1 cellular context compared by ENCODE assay signal in the genomic region with DNA sequence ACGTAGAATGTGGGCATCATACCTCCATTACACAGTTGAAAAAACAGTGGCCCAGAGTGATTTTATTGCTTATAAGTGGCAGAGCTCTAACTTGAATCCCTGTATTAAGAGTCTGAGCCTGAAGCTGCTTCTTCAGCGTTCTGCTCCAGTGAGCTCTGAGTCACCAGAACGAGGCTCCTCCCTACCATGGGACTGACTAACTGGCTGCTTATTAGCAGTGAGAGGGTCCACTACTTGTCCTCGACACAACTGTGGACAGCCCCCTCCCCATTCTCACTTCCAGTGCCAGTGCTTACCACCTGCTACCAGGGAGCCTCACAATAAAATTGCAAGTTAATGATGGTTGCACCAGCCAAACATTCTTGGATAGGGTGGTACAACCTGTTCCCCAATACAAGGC.
TF ChIP-seq lines count a peak whose summit lies in the region.

No MANE protein-coding gene starts in this region.

TF ChIP-seq in HepG2, 621 proteins besides CTCF, POLR2A, EP300 and RAD21 (continued from another document):
- TF ChIP-seq, protein P1, sequence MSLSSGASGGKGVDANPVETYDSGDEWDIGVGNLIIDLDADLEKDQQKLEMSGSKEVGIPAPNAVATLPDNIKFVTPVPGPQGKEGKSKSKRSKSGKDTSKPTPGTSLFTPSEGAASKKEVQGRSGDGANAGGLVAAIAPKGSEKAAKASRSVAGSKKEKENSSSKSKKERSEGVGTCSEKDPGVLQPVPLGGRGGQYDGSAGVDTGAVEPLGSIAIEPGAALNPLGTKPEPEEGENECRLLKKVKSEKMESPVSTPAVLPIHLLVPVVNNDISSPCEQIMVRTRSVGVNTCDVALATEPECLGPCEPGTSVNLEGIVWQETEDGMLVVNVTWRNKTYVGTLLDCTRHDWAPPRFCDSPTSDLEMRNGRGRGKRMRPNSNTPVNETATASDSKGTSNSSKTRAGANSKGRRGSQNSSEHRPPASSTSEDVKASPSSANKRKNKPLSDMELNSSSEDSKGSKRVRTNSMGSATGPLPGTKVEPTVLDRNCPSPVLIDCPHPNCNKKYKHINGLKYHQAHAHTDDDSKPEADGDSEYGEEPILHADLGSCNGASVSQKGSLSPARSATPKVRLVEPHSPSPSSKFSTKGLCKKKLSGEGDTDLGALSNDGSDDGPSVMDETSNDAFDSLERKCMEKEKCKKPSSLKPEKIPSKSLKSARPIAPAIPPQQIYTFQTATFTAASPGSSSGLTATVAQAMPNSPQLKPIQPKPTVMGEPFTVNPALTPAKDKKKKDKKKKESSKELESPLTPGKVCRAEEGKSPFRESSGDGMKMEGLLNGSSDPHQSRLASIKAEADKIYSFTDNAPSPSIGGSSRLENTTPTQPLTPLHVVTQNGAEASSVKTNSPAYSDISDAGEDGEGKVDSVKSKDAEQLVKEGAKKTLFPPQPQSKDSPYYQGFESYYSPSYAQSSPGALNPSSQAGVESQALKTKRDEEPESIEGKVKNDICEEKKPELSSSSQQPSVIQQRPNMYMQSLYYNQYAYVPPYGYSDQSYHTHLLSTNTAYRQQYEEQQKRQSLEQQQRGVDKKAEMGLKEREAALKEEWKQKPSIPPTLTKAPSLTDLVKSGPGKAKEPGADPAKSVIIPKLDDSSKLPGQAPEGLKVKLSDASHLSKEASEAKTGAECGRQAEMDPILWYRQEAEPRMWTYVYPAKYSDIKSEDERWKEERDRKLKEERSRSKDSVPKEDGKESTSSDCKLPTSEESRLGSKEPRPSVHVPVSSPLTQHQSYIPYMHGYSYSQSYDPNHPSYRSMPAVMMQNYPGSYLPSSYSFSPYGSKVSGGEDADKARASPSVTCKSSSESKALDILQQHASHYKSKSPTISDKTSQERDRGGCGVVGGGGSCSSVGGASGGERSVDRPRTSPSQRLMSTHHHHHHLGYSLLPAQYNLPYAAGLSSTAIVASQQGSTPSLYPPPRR (CRISPR knock-in tag; IDR thresholded peaks at IDR 0.05; ENCODE audit: borderline replicate concordance): no peak
- TF ChIP-seq SIX4 (CRISPR knock-in tag; IDR thresholded peaks at IDR 0.05): no peak
